ENCODE assay signal across 8 cellular contexts in genomic region chr15:30626194-30626565, GRCh38. TPM values are rescaled to one million over a fixed set of nuclear protein-coding genes. Genes with fewer than 3 reads are reported as not detected.
A peak's percentile ranks its signal among the peaks of the same experiment; 100 is the strongest.
DNase-seq lines count a peak whose midpoint lies in the region; ATAC-seq and TF ChIP-seq lines count a peak whose summit lies in the region.
"Not testable (repeated sequence)": the region's sequence is repeated elsewhere in the genome, so short reads cannot be mapped to it uniquely, and the experiment has no call there.

No MANE protein-coding gene starts in this region.

- DNase-seq in A172 (ENCODE audit: low spot score): peak; percentile 28
- peak; percentile 21 for DNase-seq in RPMI7951 (ENCODE audit: low read depth)
- not testable (repeated sequence) for DNase-seq in epithelial cell of proximal tubule (ENCODE audit: low read depth); right lobe of liver
- peak; percentile 67 for DNase-seq in retina

- not testable (repeated sequence) for H3K27me3 Mint-ChIP-seq in activated naive CD4-positive, alpha-beta T cell treated with anti-CD3 and anti-CD28 coated beads, Interleukin-2, amount 50 U/mL, for 24 hours

- H3K4me3 Mint-ChIP-seq in activated naive CD4-positive, alpha-beta T cell treated with anti-CD3 and anti-CD28 coated beads, Interleukin-2, amount 50 U/mL, for 24 hours: peak overlapping the region; percentile 100

- H3K4me1 Mint-ChIP-seq in activated naive CD4-positive, alpha-beta T cell treated with anti-CD3 and anti-CD28 coated beads, Interleukin-2, amount 50 U/mL, for 24 hours: peaks cover 23% of the 10 kb centered on the region

- intact Hi-C loops in right lobe of liver (cut with DNase I): not testable (repeated sequence)

- peak; percentile 9 for TF ChIP-seq POLR2A in GM18526 (IDR thresholded peaks at IDR 0.05; ENCODE audit: extremely low read depth, insufficient read length)
- TF ChIP-seq POLR2A in right lobe of liver (IDR thresholded peaks at IDR 0.05): not testable (repeated sequence)

- H3K27me3 ChIP-seq in right lobe of liver: not testable (repeated sequence)

- not testable (repeated sequence) for H3K9me3 ChIP-seq in right lobe of liver

- not testable (repeated sequence) for H3K36me3 Mint-ChIP-seq in activated naive CD4-positive, alpha-beta T cell treated with anti-CD3 and anti-CD28 coated beads, Interleukin-2, amount 50 U/mL, for 24 hours

- H3K4me3 ChIP-seq in epithelial cell of proximal tubule (ENCODE audit: low read depth, low read length) (peak overlapping the region; percentile 74), right lobe of liver (peak overlapping the region; percentile 52 to 64 (median 58))

- not testable (repeated sequence) for H3K36me3 ChIP-seq in right lobe of liver

- not testable (repeated sequence) for TF ChIP-seq CTCF in epithelial cell of proximal tubule (conservative IDR thresholded peaks at IDR 0.05; ENCODE audit: low read depth, low read length); right lobe of liver (IDR thresholded peaks at IDR 0.05)

- 0% methylated on average over 9 of the region's 22 CpGs for WGBS in right lobe of liver (ENCODE audit: insufficient coverage, low coverage, low lambda C conversion rate, missing lambda C conversion rate)

- peak overlapping the region in 1 of 3 donors; percentile 85 for H3K27ac ChIP-seq in right lobe of liver

- ATAC-seq in HG02884 (IDR thresholded peaks at IDR 0.05; ENCODE audit: unreplicated experiment): peak; percentile 5
- ATAC-seq in right lobe of liver: not testable (repeated sequence)

- H3K9me3 Mint-ChIP-seq in activated naive CD4-positive, alpha-beta T cell treated with anti-CD3 and anti-CD28 coated beads, Interleukin-2, amount 50 U/mL, for 24 hours: not testable (repeated sequence)

- H3K27ac Mint-ChIP-seq in activated naive CD4-positive, alpha-beta T cell treated with anti-CD3 and anti-CD28 coated beads, Interleukin-2, amount 50 U/mL, for 24 hours: peak overlapping the region; percentile 99

- not testable (repeated sequence) for H3K4me1 ChIP-seq in right lobe of liver

RNA-seq across cellular contexts. Expression of gene GOLGA8H, which starts 22.4 kb away (rescaled TPM):
- total RNA-seq in A172 (2014; rRNA removed; shearing (Covaris generic)): 0.41 and 1.6 TPM in 2 replicates
- total RNA-seq in RPMI7951 (2014; rRNA removed; shearing (Covaris generic)): not detected in 2 replicates
- total RNA-seq in epithelial cell of proximal tubule: 0.51 TPM in 1 of 2 replicates, not detected in the other
- under 1 TPM in 1 of 6 experiments, not detected in 5; 0.13 TPM for total RNA-seq in right lobe of liver
